In genomic region chr5:77180167-77181081, GRCh38 we compare ENCODE assay signal across 9 cellular contexts. TPM values are rescaled to one million over a fixed set of nuclear protein-coding genes. Genes with fewer than 3 reads are reported as not detected.
DNase-seq lines count a peak whose midpoint lies in the region; ATAC-seq and TF ChIP-seq lines count a peak whose summit lies in the region.
"Had no signal": no experiment of that assay in that cellular context is flagged by ENCODE, and none has a peak within 500 bp of the region (broad histone marks: within the 10 kb centered on the region; RNA-seq: fewer than 3 reads in every experiment).

No MANE protein-coding gene starts in this region.

- H3K27ac ChIP-seq in foreskin keratinocyte (no peak overlapping the region), ovary (no peak overlapping the region)

- TF ChIP-seq POLR2A in ovary (IDR thresholded peaks at IDR 0.05): no peak

- peaks cover 0 to 7% (median 2%) of the 10 kb centered on the region in 7 donors for H3K9me3 Mint-ChIP-seq in CD14-positive monocyte

- H3K36me3 ChIP-seq in ovary: no peaks in the 10 kb centered on the region

- H3K36me3 Mint-ChIP-seq in CD14-positive monocyte: no peaks in the 10 kb centered on the region

- no peak for DNase-seq in CD14-positive monocyte (ENCODE audit: low spot score)
- DNase-seq in NCI-H69 (lab: John Stamatoyannopoulos, UW): peak; percentile 89
- no peak for DNase-seq in foreskin keratinocyte
- peak in 2 of 5 donors; percentile 22 to 54 for DNase-seq in ovary
- DNase-seq in GOT3 (lab: John Stamatoyannopoulos, UW): no peak
- no peak for DNase-seq in NCI-H187 (lab: John Stamatoyannopoulos, UW)
- no peak for DNase-seq in NOMO-1 (lab: John Stamatoyannopoulos, UW; ENCODE audit: unreplicated experiment in 2 of 2)
- DNase-seq: stimulated activated CD4-positive, alpha-beta T cell treated with anti-CD3 and anti-CD28 coated beads, Interleukin-4, amount 100 ng/mL, for 1 hour had no signal

- H3K4me3 Mint-ChIP-seq in CD14-positive monocyte: peak overlapping the region; percentile 31 to 88

- H3K9me3 ChIP-seq in ovary: no peaks in the 10 kb centered on the region

- TF ChIP-seq CTCF in CD14-positive monocyte (IDR thresholded peaks at IDR 0.05): no peak
- no peak for TF ChIP-seq CTCF in foreskin keratinocyte (conservative IDR thresholded peaks at IDR 0.05)
- TF ChIP-seq CTCF in ovary (IDR thresholded peaks at IDR 0.05): no peak

- H3K4me3 ChIP-seq in ovary: peak overlapping the region; percentile 46

- TF ChIP-seq EP300 in ovary (IDR thresholded peaks at IDR 0.05): no peak

- 2 to 3% (median 2%) methylated on average over 58 to 69 of the region's 69 CpGs for WGBS in ovary, 3 donors

- no peaks in the 10 kb centered on the region for H3K4me1 ChIP-seq in foreskin keratinocyte
- H3K4me1 ChIP-seq in ovary (ENCODE audit: insufficient read depth): peaks cover 6% of the 10 kb centered on the region

- ATAC-seq in foreskin keratinocyte (peak; percentile 41), GM19328 (IDR thresholded peaks at IDR 0.05; ENCODE audit: unreplicated experiment) (no peak)

- H3K27ac Mint-ChIP-seq in CD14-positive monocyte: no peak overlapping the region

- H3K27me3 ChIP-seq in foreskin keratinocyte: peaks cover 91% of the 10 kb centered on the region
- H3K27me3 ChIP-seq in ovary: no peaks in the 10 kb centered on the region

- peaks cover 38 to 56% (median 51%) of the 10 kb centered on the region in 3 donors for H3K27me3 Mint-ChIP-seq in CD14-positive monocyte (ENCODE audit: low read depth in 3 of 3)

- H3K4me1 Mint-ChIP-seq in CD14-positive monocyte: peaks cover 10% of the 10 kb centered on the region

- intact Hi-C loops in CD14-positive monocyte (cut with micrococcal nuclease): no loop called here
- intact Hi-C loops in ovary (cut with DNase I): no loop called here

RNA-seq across cellular contexts. Expression of gene PDE8B, which starts 30.1 kb away (rescaled TPM):
- polyA plus RNA-seq in CD14-positive monocyte (under 1 TPM; 0.11 to 0.29 TPM), foreskin keratinocyte (not detected in 2 replicates), ovary (10 to 100 TPM in 1 of 2 donors, under 1 TPM in 1; 0.73 to 10.6 TPM)
- total RNA-seq in foreskin keratinocyte (not detected in 2 replicates), ovary (10 to 100 TPM in 3 of 7 donors, 1 to 10 TPM in 3, under 1 TPM in 1; 0.95 to 26.7 (median 6.4) TPM)
